In genomic region chr15:25184356-25185155, GRCh38 we compare ENCODE assay signal across 17 cellular contexts.
DNase-seq lines count a peak whose midpoint lies in the region; ATAC-seq and TF ChIP-seq lines count a peak whose summit lies in the region.
"Had no signal": no experiment of that assay in that cellular context is flagged by ENCODE, and none has a peak within 500 bp of the region (broad histone marks: within the 10 kb centered on the region; RNA-seq: fewer than 3 reads in every experiment).

No MANE protein-coding gene starts in this region.

- CTCF ChIA-PET in PC-9 (lab: Charles Lee), result no interaction called here

- no peaks in the 10 kb centered on the region for H3K79me2 ChIP-seq in PC-9 (ENCODE audit: low read depth)

- H3K27me3 ChIP-seq in aorta (ENCODE audit: control insufficient read depth in 1 of 2, insufficient read depth in 2 of 2, low read length in 1 of 2) (no peaks in the 10 kb centered on the region), PC-9 (ENCODE audit: insufficient read depth, low read depth) (no peaks in the 10 kb centered on the region)

- no peak for ATAC-seq in natural killer cell treated with Interleukin-12 subunit alpha and Interleukin-12 subunit beta and Interleukin-15 and Interleukin-18, amount 100 ng/mL, for 72 hours
- ATAC-seq in natural killer cell (no peak), aorta (ENCODE audit: low FRiP score) (no peak), GM21390 (IDR thresholded peaks at IDR 0.05; ENCODE audit: unreplicated experiment) (no peak)
- ATAC-seq: Panc1 had no signal

- TF ChIP-seq CTCF in natural killer cell (IDR thresholded peaks at IDR 0.05) (no peak), PC-9 (conservative IDR thresholded peaks at IDR 0.05) (no peak)

- no peaks in the 10 kb centered on the region for H3K4me1 Mint-ChIP-seq in natural killer cell treated with Interleukin-12 subunit alpha and Interleukin-12 subunit beta and Interleukin-15 and Interleukin-18, amount 100 ng/mL, for 72 hours (ENCODE audit: low read depth in 2 of 2)
- no peaks in the 10 kb centered on the region for H3K4me1 Mint-ChIP-seq in natural killer cell

- no peak overlapping the region for H3K4me3 Mint-ChIP-seq in natural killer cell treated with Interleukin-12 subunit alpha and Interleukin-12 subunit beta and Interleukin-15 and Interleukin-18, amount 100 ng/mL, for 72 hours
- H3K4me3 Mint-ChIP-seq in natural killer cell, result no peak overlapping the region

- no peak overlapping the region for H3K4me2 ChIP-seq in PC-9

- H3K4me3 ChIP-seq in aorta (ENCODE audit: low read length in 2 of 2) (no peak overlapping the region), PC-9 (no peak overlapping the region)

- no peak overlapping the region for H2AFZ ChIP-seq in PC-9

- H3K36me3 ChIP-seq in aorta (ENCODE audit: control insufficient read depth in 1 of 2, insufficient read depth in 2 of 2, low read length in 1 of 2) (no peaks in the 10 kb centered on the region), PC-9 (ENCODE audit: low read depth) (no peaks in the 10 kb centered on the region)

- POLR2A ChIA-PET in PC-9 (lab: Charles Lee; ENCODE audit: unreplicated experiment), result no interaction called here

- H3K27me3 Mint-ChIP-seq in natural killer cell treated with Interleukin-12 subunit alpha and Interleukin-12 subunit beta and Interleukin-15 and Interleukin-18, amount 100 ng/mL, for 72 hours, result no peaks in the 10 kb centered on the region
- no peaks in the 10 kb centered on the region for H3K27me3 Mint-ChIP-seq in natural killer cell (ENCODE audit: low read depth in 2 of 2)

- 87% methylated on average over 12 of the region's 12 CpGs for WGBS in aorta, 2 donors

- intact Hi-C loops in natural killer cell (cut with micrococcal nuclease) (no loop called here), posterior cingulate gyrus (cut with DNase I) (no loop called here), aorta (cut with DNase I) (no loop called here), PC-9 (cut with micrococcal nuclease; ENCODE audit: unreplicated experiment) (no loop called here)

- no peaks in the 10 kb centered on the region for H3K9me3 Mint-ChIP-seq in natural killer cell treated with Interleukin-12 subunit alpha and Interleukin-12 subunit beta and Interleukin-15 and Interleukin-18, amount 100 ng/mL, for 72 hours
- H3K9me3 Mint-ChIP-seq in natural killer cell, result no peaks in the 10 kb centered on the region

- H3K9me3 ChIP-seq in aorta (ENCODE audit: control insufficient read depth, low read length) (no peaks in the 10 kb centered on the region), PC-9 (ENCODE audit: insufficient read depth, low read depth) (no peaks in the 10 kb centered on the region)

- no peaks in the 10 kb centered on the region for H3K4me1 ChIP-seq in aorta (ENCODE audit: control insufficient read depth in 1 of 2, insufficient read depth in 2 of 2, low read length in 2 of 2)
- no peaks in the 10 kb centered on the region for H3K4me1 ChIP-seq in PC-9 (replicated peaks; ENCODE audit: insufficient read depth)
- H3K4me1 ChIP-seq: Caco-2 had no signal

- peak; percentile 40 for DNase-seq in natural killer cell treated with Interleukin-12 subunit alpha and Interleukin-12 subunit beta and Interleukin-15 and Interleukin-18, amount 100 ng/mL, for 72 hours (ENCODE audit: low spot score)
- no peak for DNase-seq in natural killer cell
- peak; percentile 48 for DNase-seq in islet precursor cell
- peak in 6 of 10 donors; percentile 2 to 77 (median 40) for DNase-seq in posterior cingulate gyrus
- DNase-seq in aorta, result peak; percentile 18 to 27
- DNase-seq in PC-9, result no peak
- no peak for DNase-seq in Kasumi-1 (lab: John Stamatoyannopoulos, UW)
- DNase-seq: DMS153, KBM-7, NCI-H1436 treated with DMSO at 0.1 percent for 48 hours, NCI-H2081, NCI-H510A, SIG-M5 had no signal

- H3K36me3 Mint-ChIP-seq in natural killer cell treated with Interleukin-12 subunit alpha and Interleukin-12 subunit beta and Interleukin-15 and Interleukin-18, amount 100 ng/mL, for 72 hours, result no peaks in the 10 kb centered on the region
- H3K36me3 Mint-ChIP-seq in natural killer cell, result no peaks in the 10 kb centered on the region

- no peaks in the 10 kb centered on the region for H3K9me2 ChIP-seq in PC-9 (ENCODE audit: insufficient read depth)

- H4K20me1 ChIP-seq in PC-9 (ENCODE audit: insufficient read depth), result no peaks in the 10 kb centered on the region

- BruUV-seq in PC-9 (replicated peaks; lab: Mats Ljungman, UMichigan), result no TSS peak

- H3K27ac Mint-ChIP-seq in natural killer cell treated with Interleukin-12 subunit alpha and Interleukin-12 subunit beta and Interleukin-15 and Interleukin-18, amount 100 ng/mL, for 72 hours, result no peak overlapping the region
- H3K27ac Mint-ChIP-seq in natural killer cell, result no peak overlapping the region

- no peaks in the 10 kb centered on the region for H3F3A ChIP-seq in PC-9 (ENCODE audit: insufficient read depth, low read depth)

- H3K27ac ChIP-seq in aorta (ENCODE audit: low read depth in 1 of 2, low read length in 2 of 2), result no peak overlapping the region
- no peak overlapping the region for H3K27ac ChIP-seq in PC-9
- H3K27ac ChIP-seq: C4-2B had no signal

Comparison
In these comparisons a context has a peak if more than half of its experiments do, and no peak if none do; other contexts are left out.
1. DNase-seq: peak in natural killer cell treated with Interleukin-12 subunit alpha and Interleukin-12 subunit beta and Interleukin-15 and Interleukin-18, amount 100 ng/mL, for 72 hours (single experiment), islet precursor cell (single experiment), posterior cingulate gyrus (6 of 10) and aorta (2 of 2); none in natural killer cell (single experiment), PC-9 (0 of 2) and Kasumi-1 (0 of 2).